Comparison of ENCODE assay signal across 10 cellular contexts in genomic region chr1:157994081-157994581, GRCh38. TPM values are rescaled to one million over a fixed set of nuclear protein-coding genes. Genes with fewer than 3 reads are reported as not detected.
A peak's percentile ranks its signal among the peaks of the same experiment; 100 is the strongest.
DNase-seq lines count a peak whose midpoint lies in the region; ATAC-seq and TF ChIP-seq lines count a peak whose summit lies in the region.
"Had no signal": no experiment of that assay in that cellular context is flagged by ENCODE, and none has a peak within 500 bp of the region (broad histone marks: within the 10 kb centered on the region; RNA-seq: fewer than 3 reads in every experiment).

No MANE protein-coding gene starts in this region.

- H3K27me3 Mint-ChIP-seq in activated CD4-positive, alpha-beta T cell treated with anti-CD3 and anti-CD28 coated beads, Interleukin-2, amount 10 ng/mL, durations not matched to agents 24 days and 14 days: peaks cover 43% of the 10 kb centered on the region

- no peaks in the 10 kb centered on the region for H3K9me3 ChIP-seq in right cardiac atrium (ENCODE audit: control insufficient read depth, low read length)
- H3K9me3 ChIP-seq in psoas muscle: no peaks in the 10 kb centered on the region

- H3K36me3 Mint-ChIP-seq in activated CD4-positive, alpha-beta T cell treated with anti-CD3 and anti-CD28 coated beads, Interleukin-2, amount 10 ng/mL, durations not matched to agents 24 days and 14 days (ENCODE audit: low read depth): no peaks in the 10 kb centered on the region

- intact Hi-C loops in right cardiac atrium (cut with DNase I): loop anchor here (5.0 to 10.0 kb wide), 5 partner anchors 43 to 128 kb away; no protein-coding TSS in a partner anchor
- intact Hi-C loops in psoas muscle (cut with DNase I): loop anchor here (2.0 to 5.0 kb wide), 2 partner anchors 41 to 128 kb away; no protein-coding TSS in a partner anchor
- intact Hi-C loops in activated CD4-positive, alpha-beta T cell treated with anti-CD3 and anti-CD28 coated beads, Interleukin-2, amount 10 ng/mL, durations not matched to agents 24 days and 14 days (cut with micrococcal nuclease): no loop called here

- H3K4me3 Mint-ChIP-seq in activated CD4-positive, alpha-beta T cell treated with anti-CD3 and anti-CD28 coated beads, Interleukin-2, amount 10 ng/mL, durations not matched to agents 24 days and 14 days: no peak overlapping the region

- DNase-seq in ELR (ENCODE audit: low read depth) (peak; percentile 39), right cardiac atrium (peak in 2 of 3 donors; percentile 71 to 73), psoas muscle (peak in 1 of 2 donors; percentile 22), NCI-H2029 (lab: John Stamatoyannopoulos, UW) (no peak), NCI-H1048 (lab: John Stamatoyannopoulos, UW) (no peak), activated gamma-delta T cell treated with Interleukin-2 at 50 U/mL for 16 hours (no peak)
- DNase-seq in activated CD4-positive, alpha-beta T cell treated with anti-CD3 and anti-CD28 coated beads, Interleukin-2, amount 10 ng/mL, durations not matched to agents 24 days and 14 days: no peak
- DNase-seq: stimulated activated naive CD4-positive, alpha-beta T cell treated with Interleukin-2 at 50 U/mL for 16 hours had no signal

- no peaks in the 10 kb centered on the region for H3K9me3 Mint-ChIP-seq in activated CD4-positive, alpha-beta T cell treated with anti-CD3 and anti-CD28 coated beads, Interleukin-2, amount 10 ng/mL, durations not matched to agents 24 days and 14 days

- TF ChIP-seq CTCF in WI38 (IDR thresholded peaks at IDR 0.05; ENCODE audit: low read depth, low read length) (no peak), psoas muscle (IDR thresholded peaks at IDR 0.05) (no peak)

- H3K27ac ChIP-seq in right cardiac atrium (ENCODE audit: low read length): peak overlapping the region; percentile 63
- H3K27ac ChIP-seq in psoas muscle: peak overlapping the region; percentile 60

- H3K4me1 Mint-ChIP-seq in activated CD4-positive, alpha-beta T cell treated with anti-CD3 and anti-CD28 coated beads, Interleukin-2, amount 10 ng/mL, durations not matched to agents 24 days and 14 days: peaks cover 3% of the 10 kb centered on the region

- ATAC-seq in right cardiac atrium: peak; percentile 46 to 48
- ATAC-seq in psoas muscle: peak in 2 of 4 donors; percentile 14 to 16
- ATAC-seq: K562 had no signal

- WGBS in right cardiac atrium: 3% methylated on average over 16 of the region's 16 CpGs
- WGBS in psoas muscle, 3 donors: 3 to 6% (median 4%) methylated on average over 10 to 16 of the region's 16 CpGs

- H3K4me3 ChIP-seq in WI38 (ENCODE audit: low read depth, low read length): peak overlapping the region; percentile 98
- H3K4me3 ChIP-seq in right cardiac atrium (ENCODE audit: low read length): peak overlapping the region; percentile 95
- H3K4me3 ChIP-seq in psoas muscle: peak overlapping the region; percentile 77
- H3K4me3 ChIP-seq: K562 had no signal

- H3K27ac Mint-ChIP-seq in activated CD4-positive, alpha-beta T cell treated with anti-CD3 and anti-CD28 coated beads, Interleukin-2, amount 10 ng/mL, durations not matched to agents 24 days and 14 days: no peak overlapping the region

- H3K27me3 ChIP-seq in right cardiac atrium (ENCODE audit: control insufficient read depth, insufficient read depth) (no peaks in the 10 kb centered on the region), psoas muscle (ENCODE audit: insufficient read depth in 3 of 3, low read length in 2 of 3) (peaks cover 0 to 42% (median 16%) of the 10 kb centered on the region in 3 donors)

- H3K36me3 ChIP-seq in psoas muscle (ENCODE audit: insufficient read depth in 1 of 2, low read depth in 1 of 2): no peaks in the 10 kb centered on the region

- peaks cover 8% of the 10 kb centered on the region for H3K4me1 ChIP-seq in right cardiac atrium (ENCODE audit: control insufficient read depth, insufficient read depth, low read length)
- no peaks in the 10 kb centered on the region for H3K4me1 ChIP-seq in psoas muscle

RNA-seq across cellular contexts. Expression of gene KIRREL1, which starts 0.7 kb away (rescaled TPM):
- total RNA-seq in right cardiac atrium (10 to 100 TPM; 11.7 to 19.0 (median 15.6) TPM), psoas muscle (1 to 10 TPM; 4.3 to 7.6 (median 6.4) TPM)
- polyA plus RNA-seq in right cardiac atrium (6.0 TPM), psoas muscle (1 to 10 TPM; 1.3 to 2.2 (median 1.8) TPM)
- 0.02 TPM in 1 of 2 replicates, not detected in the other for total RNA-seq in activated CD4-positive, alpha-beta T cell treated with anti-CD3 and anti-CD28 coated beads, Interleukin-2, amount 10 ng/mL, durations not matched to agents 24 days and 14 days

Comparison
In these comparisons a context has a peak if more than half of its experiments do, and no peak if none do; other contexts are left out.
1. DNase-seq: peak in ELR (single experiment) and right cardiac atrium (2 of 3); none in activated CD4-positive, alpha-beta T cell treated with anti-CD3 and anti-CD28 coated beads, Interleukin-2, amount 10 ng/mL, durations not matched to agents 24 days and 14 days (single experiment), NCI-H2029 (single experiment), NCI-H1048 (single experiment) and activated gamma-delta T cell treated with Interleukin-2 at 50 U/mL for 16 hours (single experiment).
2. Peak in every context shown above with its lines, with median percentiles within 50 percentile points of each other: H3K4me3 ChIP-seq.